In genomic region chr19:13189600-13189999, GRCh38 we compare ENCODE assay signal across 27 cellular contexts.
"Had no signal": no experiment of that assay in that cellular context is flagged by ENCODE, and none has a peak within 500 bp of the region (broad histone marks: within the 10 kb centered on the region; RNA-seq: fewer than 3 reads in every experiment).

No MANE protein-coding gene starts in this region.

- H3K4me3 ChIP-seq: colonic mucosa, pancreas, psoas muscle, smooth muscle cell, tibial nerve had no signal

- H3K9me3 Mint-ChIP-seq: activated naive CD4-positive, alpha-beta T cell treated with anti-CD3 and anti-CD28 coated beads, Interleukin-2, amount 50 U/mL, for 72 hours; activated T-cell treated with anti-CD3 and anti-CD28 coated beads, Interleukin-2, amount 50 U/mL, for 72 hours; central memory CD8-positive, alpha-beta T cell had no signal

- H3K36me3 Mint-ChIP-seq: activated naive CD4-positive, alpha-beta T cell treated with anti-CD3 and anti-CD28 coated beads, Interleukin-2, amount 50 U/mL, for 72 hours; naive thymus-derived CD4-positive, alpha-beta T cell had no signal

- H3K4me1 ChIP-seq: pancreas, psoas muscle, tibial nerve had no signal

- H3K36me3 ChIP-seq: colonic mucosa, pancreas, tibial nerve had no signal

- H3K4me3 Mint-ChIP-seq: activated T-cell treated with anti-CD3 and anti-CD28 coated beads, Interleukin-2, amount 50 U/mL, for 72 hours; central memory CD8-positive, alpha-beta T cell; T-helper 17 cell had no signal

- DNase-seq: activated CD4-positive, alpha-beta T cell treated with anti-CD3 and anti-CD28 coated beads for 1 hour; activated CD4-positive, alpha-beta T cell treated with anti-CD3 and anti-CD28 coated beads, Interleukin-2, amount 50 U/mL, for 4 hours; activated naive CD4-positive, alpha-beta T cell; activated T-cell treated with anti-CD3 and anti-CD28 coated beads for 4 hours; activated T-cell treated with anti-CD3 and anti-CD28 coated beads, Interleukin-2, amount 50 U/mL, for 72 hours; anterior cingulate cortex; colonic mucosa; effector CD8-positive, alpha-beta T cell; left cardiac atrium; left ventricle myocardium superior; midbrain; naive thymus-derived CD4-positive, alpha-beta T cell; pancreas; psoas muscle; stimulated activated CD4-positive, alpha-beta T cell treated with anti-CD3 and anti-CD28 coated beads, Interleukin-1b, Interleukin-23, amount 100 ng/mL, for 48 hours; stimulated activated CD4-positive, alpha-beta T cell treated with anti-CD3 and anti-CD28 coated beads, Interleukin-4, amount 100 ng/mL, for 4 hours; stimulated activated CD8-positive, alpha-beta memory T cell treated with anti-CD3 and anti-CD28 coated beads, Interleukin-4, amount 100 ng/mL, for 48 hours; stimulated activated naive CD4-positive, alpha-beta T cell treated with Interleukin-2 at 50 U/mL for 16 hours; T-helper 17 cell; T1000 had no signal

- H3K27ac ChIP-seq: pancreas, psoas muscle, tibial nerve had no signal

- ATAC-seq: activated naive CD4-positive, alpha-beta T cell treated with anti-CD3 and anti-CD28 coated beads, Interleukin-2, amount 50 U/mL, for 72 hours; activated T-cell treated with anti-CD3 and anti-CD28 coated beads, Interleukin-2, amount 50 U/mL, for 72 hours; left cardiac atrium; left ventricle myocardium superior; naive thymus-derived CD4-positive, alpha-beta T cell; pancreas; psoas muscle; T-helper 17 cell had no signal

- H3K4me2 ChIP-seq: smooth muscle cell had no signal

- H3K9me3 ChIP-seq: colonic mucosa, pancreas, psoas muscle, tibial nerve had no signal

- FAIRE-seq: bronchial epithelial cell, frontal cortex, keratinocyte, pancreas had no signal

- H3K27me3 Mint-ChIP-seq: central memory CD8-positive, alpha-beta T cell; naive thymus-derived CD4-positive, alpha-beta T cell; T-helper 17 cell had no signal

- H3K27me3 ChIP-seq: colonic mucosa, pancreas, tibial nerve had no signal
